ENCODE assay signal across 6 cellular contexts in genomic region chr10:8902926-8903325, GRCh38.
"Had no signal": no experiment of that assay in that cellular context is flagged by ENCODE, and none has a peak within 500 bp of the region (broad histone marks: within the 10 kb centered on the region; RNA-seq: fewer than 3 reads in every experiment).

No MANE protein-coding gene starts in this region.

- ATAC-seq: GM23338, HepG2 had no signal

- H3K36me3 Mint-ChIP-seq: IgD-negative memory B cell had no signal

- DNase-seq: H9, HCEC 1CT had no signal

- H3K27ac Mint-ChIP-seq: GM23338, H9, IgD-negative memory B cell had no signal

- H3K4me3 ChIP-seq: GM23338 had no signal

- H3K9me3 Mint-ChIP-seq: GM23338 had no signal

- H3K27me3 Mint-ChIP-seq: IgD-negative memory B cell had no signal

- H3K27ac ChIP-seq: HL-60 had no signal

- H3K4me1 Mint-ChIP-seq: GM23338, IgD-negative memory B cell had no signal

- H3K4me3 Mint-ChIP-seq: GM23338, H9, IgD-negative memory B cell had no signal
